In genomic region chr3:12159227-12159601, GRCh38 we compare ENCODE assay signal across 13 cellular contexts. TPM values are rescaled to one million over a fixed set of nuclear protein-coding genes. Genes with fewer than 3 reads are reported as not detected.
DNase-seq lines count a peak whose midpoint lies in the region; ATAC-seq and TF ChIP-seq lines count a peak whose summit lies in the region.
"Had no signal": no experiment of that assay in that cellular context is flagged by ENCODE, and none has a peak within 500 bp of the region (broad histone marks: within the 10 kb centered on the region; RNA-seq: fewer than 3 reads in every experiment).

No MANE protein-coding gene starts in this region.

- H3K9me3 ChIP-seq in adrenal gland (replicated peaks in 1 of 3): no peaks in the 10 kb centered on the region

- 37 to 69% (median 61%) methylated on average over 4 of the region's 4 CpGs for WGBS in adrenal gland, 4 donors

- intact Hi-C loops in adrenal gland (cut with DNase I): no loop called here

- TF ChIP-seq POLR2A in adrenal gland (IDR thresholded peaks at IDR 0.05): no peak

- H3K4me3 ChIP-seq in H7 (ENCODE audit: insufficient read depth, low read depth, low read length): peak overlapping the region; percentile 44
- no peak overlapping the region for H3K4me3 ChIP-seq in adrenal gland
- H3K4me3 ChIP-seq in rectal smooth muscle tissue (ENCODE audit: low read length): peak overlapping the region; percentile 58

- H3K36me3 ChIP-seq in H7 (replicated peaks; ENCODE audit: control insufficient read depth, insufficient read depth, low read length) (no peaks in the 10 kb centered on the region), adrenal gland (replicated peaks in 1 of 2) (no peaks in the 10 kb centered on the region), rectal smooth muscle tissue (ENCODE audit: control insufficient read depth, insufficient read depth, low read length) (no peaks in the 10 kb centered on the region)

- ATAC-seq in esophagus mucosa: no peak

- H3K9ac ChIP-seq in rectal smooth muscle tissue (ENCODE audit: low read length): peak overlapping the region; percentile 64
- H3K9ac ChIP-seq: KMS-11 had no signal

- TF ChIP-seq CTCF in adrenal gland (IDR thresholded peaks at IDR 0.05): no peak

- peaks cover 0 to 7% of the 10 kb centered on the region in 2 donors for H3K4me1 ChIP-seq in adrenal gland (replicated peaks in 1 of 2)
- no peaks in the 10 kb centered on the region for H3K4me1 ChIP-seq in rectal smooth muscle tissue (ENCODE audit: control insufficient read depth, insufficient read depth, low read length)

- peak; percentile 57 for DNase-seq in H7
- DNase-seq in adrenal gland: no peak
- peak; percentile 83 for DNase-seq in iPS DF 19.7 (ENCODE audit: low read depth, low spot score)
- no peak for DNase-seq in NCI-H2196 treated with DMSO at 0.1 percent for 48 hours (lab: John Stamatoyannopoulos, UW; ENCODE audit: unreplicated experiment)
- no peak for DNase-seq in DMS114 treated with DMSO at 0.1 percent for 48 hours (lab: John Stamatoyannopoulos, UW; ENCODE audit: unreplicated experiment)
- no peak for DNase-seq in activated effector memory CD4-positive, alpha-beta T cell treated with anti-CD3 and anti-CD28 coated beads, Interleukin-2, amount 50 U/mL, for 16 hours
- DNase-seq: activated CD4-positive, CD25-positive, alpha-beta regulatory T cell treated with anti-CD3 and anti-CD28 coated beads, Interleukin-2, amount 50 U/mL, for 72 hours; amniotic stem cell; DMS 273 treated with DMSO at 0.1 percent for 48 hours; stimulated activated CD4-positive, alpha-beta T cell treated with anti-CD3 and anti-CD28 coated beads, Interleukin-12 subunit alpha, Interleukin-12 subunit beta, amount 100 ng/mL, for 4 hours had no signal

- peak overlapping the region in 3 of 5 donors; percentile 23 to 83 (median 49) for H3K27ac ChIP-seq in adrenal gland
- peak overlapping the region; percentile 59 for H3K27ac ChIP-seq in rectal smooth muscle tissue (ENCODE audit: low read depth, low read length)
- H3K27ac ChIP-seq: KMS-11 had no signal

- H3K27me3 ChIP-seq in H7 (ENCODE audit: control insufficient read depth, insufficient read depth, low read length): no peaks in the 10 kb centered on the region
- H3K27me3 ChIP-seq in adrenal gland: no peaks in the 10 kb centered on the region
- peaks cover 6% of the 10 kb centered on the region for H3K27me3 ChIP-seq in rectal smooth muscle tissue (ENCODE audit: control insufficient read depth, insufficient read depth, low read length)

RNA-seq across cellular contexts. Expression of gene TIMP4, which starts 0.5 kb away (rescaled TPM):
- total RNA-seq in H7 (2014; rRNA removed; shearing (Covaris generic)): 22.9 and 40.3 TPM in 2 replicates
- 10 to 100 TPM in 5 of 8 donors, 1 to 10 TPM in 3; 4.0 to 34.3 (median 11.4) TPM for total RNA-seq in adrenal gland
- polyA plus RNA-seq in adrenal gland: 10 to 100 TPM in 1 of 3 donors, 1 to 10 TPM in 2; 6.3 to 14.1 (median 6.8) TPM
- total RNA-seq in esophagus mucosa: 1.2 TPM

Comparison
In these comparisons a context has a peak if more than half of its experiments do, and no peak if none do; other contexts are left out.
1. DNase-seq: peak in H7 (single experiment) and iPS DF 19.7 (single experiment); none in adrenal gland (0 of 7), NCI-H2196 treated with DMSO at 0.1 percent for 48 hours (single experiment), DMS114 treated with DMSO at 0.1 percent for 48 hours (single experiment) and activated effector memory CD4-positive, alpha-beta T cell treated with anti-CD3 and anti-CD28 coated beads, Interleukin-2, amount 50 U/mL, for 16 hours (single experiment).
2. H3K4me3 ChIP-seq: peak in H7 (single experiment) and rectal smooth muscle tissue (single experiment); none in adrenal gland (0 of 4).